Comparison of ENCODE assay signal across 12 cellular contexts in the genomic region with DNA sequence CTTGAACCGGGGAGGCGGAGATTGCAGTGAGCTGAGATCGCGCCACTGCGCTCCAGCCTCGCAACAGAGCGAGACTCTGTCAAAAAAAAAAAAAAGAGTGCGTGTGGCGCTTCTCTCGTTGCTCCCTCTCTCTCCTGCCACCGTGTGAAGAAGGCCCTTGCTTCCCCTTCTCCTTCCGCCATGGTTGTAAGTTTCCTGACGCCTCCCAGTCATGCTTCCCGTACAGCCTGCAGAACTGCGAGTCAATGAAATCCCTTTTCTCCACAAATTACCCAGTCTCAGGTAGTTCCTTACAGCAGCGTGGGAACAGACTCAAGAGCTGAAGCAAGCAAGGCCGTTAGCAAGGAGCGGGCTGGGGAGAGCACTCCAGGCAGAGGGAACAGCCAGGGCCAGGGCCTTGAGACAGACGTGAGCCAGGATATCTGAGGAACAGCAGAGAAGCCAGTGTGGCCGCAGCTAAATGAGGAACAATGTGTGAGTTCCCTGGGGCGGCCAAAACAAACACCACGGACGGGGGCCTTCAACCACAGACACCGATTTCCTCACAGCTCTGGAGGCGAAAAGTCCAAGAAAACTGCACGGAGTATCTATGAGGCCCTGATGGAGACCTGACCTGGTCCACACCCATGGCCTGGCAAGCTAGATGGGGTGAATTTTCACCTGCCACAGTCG. TPM values are rescaled to one million over a fixed set of nuclear protein-coding genes. Genes with fewer than 3 reads are reported as not detected.
DNase-seq lines count a peak whose midpoint lies in the region; ATAC-seq and TF ChIP-seq lines count a peak whose summit lies in the region.
"Had no signal": no experiment of that assay in that cellular context is flagged by ENCODE, and none has a peak within 500 bp of the region (broad histone marks: within the 10 kb centered on the region; RNA-seq: fewer than 3 reads in every experiment).

No MANE protein-coding gene starts in this region.

- peaks cover 0 to 7% of the 10 kb centered on the region in 2 experiments for H3K27me3 ChIP-seq in mesenchymal stem cell (ENCODE audit: control insufficient read depth in 1 of 2, insufficient read depth in 1 of 2, low read length in 2 of 2)

- no peak overlapping the region for H3K14ac ChIP-seq in mesenchymal stem cell (ENCODE audit: low read length in 2 of 2)

- H3K18ac ChIP-seq in mesenchymal stem cell (ENCODE audit: low read depth in 1 of 2, low read length in 2 of 2), result peak overlapping the region in 1 of 2 experiments; percentile 11

- H3K9ac ChIP-seq in mesenchymal stem cell (ENCODE audit: low read length), result no peak overlapping the region

- H3K4me1 ChIP-seq in mesenchymal stem cell (ENCODE audit: control insufficient read depth, insufficient read depth, low read depth, low read length), result peaks cover 22% of the 10 kb centered on the region

- H4K8ac ChIP-seq in mesenchymal stem cell (ENCODE audit: low read length), result no peak overlapping the region

- ATAC-seq in GM18907 (IDR thresholded peaks at IDR 0.05; ENCODE audit: unreplicated experiment) (no peak), HG02588 (IDR thresholded peaks at IDR 0.05; ENCODE audit: unreplicated experiment) (no peak)

- no peaks in the 10 kb centered on the region for H3K36me3 ChIP-seq in mesenchymal stem cell (ENCODE audit: control insufficient read depth in 1 of 2, insufficient read depth in 2 of 2, low read depth in 1 of 2, low read length in 2 of 2)

- H3K4me3 ChIP-seq in fibroblast of pulmonary artery (replicated peaks; ENCODE audit: low read depth, low read length), result no peak overlapping the region
- no peak overlapping the region for H3K4me3 ChIP-seq in mesenchymal stem cell (ENCODE audit: insufficient read depth in 1 of 2, low read depth in 1 of 2, low read length in 2 of 2)
- H3K4me3 ChIP-seq: skin epidermis had no signal

- peak overlapping the region; percentile 8 to 9 for H2BK12ac ChIP-seq in mesenchymal stem cell (ENCODE audit: low read length in 2 of 2)

- H4K91ac ChIP-seq in mesenchymal stem cell (ENCODE audit: low read length), result peak overlapping the region; percentile 57

- no peak for TF ChIP-seq CTCF in fibroblast of pulmonary artery (IDR thresholded peaks at IDR 0.05; ENCODE audit: low read length, missing control alignments)

- peak; percentile 31 for DNase-seq in SIG-M5 (lab: John Stamatoyannopoulos, UW)
- peak; percentile 70 for DNase-seq in fibroblast of pulmonary artery (ENCODE audit: low read depth)
- DNase-seq in mesenchymal stem cell, result no peak
- no peak for DNase-seq in activated effector memory CD4-positive, alpha-beta T cell treated with Interleukin-2 at 50 U/mL for 16 hours
- DNase-seq in inferior parietal cortex (ENCODE audit: extremely low spot score), result no peak
- DNase-seq: activated CD4-positive, alpha-beta T cell treated with anti-CD3 and anti-CD28 coated beads, Interleukin-2, amount 50 U/mL, for 4 hours; DMS 273 treated with DMSO at 0.1 percent for 48 hours; NCI-H69; SW 1271 had no signal

- H3K9me3 ChIP-seq in mesenchymal stem cell (ENCODE audit: control insufficient read depth, low read length), result peaks cover 3% of the 10 kb centered on the region

- WGBS in mesenchymal stem cell, result 95% methylated on average over 27 of the region's 27 CpGs

- no peak overlapping the region for H3K4me2 ChIP-seq in mesenchymal stem cell (ENCODE audit: low read length, poor library complexity, severe bottlenecking)

- no peak overlapping the region for H2AK5ac ChIP-seq in mesenchymal stem cell (ENCODE audit: low read length, severe bottlenecking)

- H2BK5ac ChIP-seq in mesenchymal stem cell (ENCODE audit: low read depth, low read length, poor library complexity, severe bottlenecking), result no peak overlapping the region

- no peak overlapping the region for H2AFZ ChIP-seq in mesenchymal stem cell (ENCODE audit: low read depth, low read length)

- H3K4ac ChIP-seq in mesenchymal stem cell (ENCODE audit: low read depth in 1 of 2, low read length in 2 of 2), result no peak overlapping the region

- H2BK120ac ChIP-seq in mesenchymal stem cell (ENCODE audit: low read depth, low read length), result no peak overlapping the region

- H3K79me1 ChIP-seq in mesenchymal stem cell (replicated peaks; ENCODE audit: low read length, poor library complexity, severe bottlenecking), result no peaks in the 10 kb centered on the region

- H3K23ac ChIP-seq in mesenchymal stem cell (ENCODE audit: low read length in 2 of 2), result no peak overlapping the region

- H2BK15ac ChIP-seq in mesenchymal stem cell (ENCODE audit: low read depth, poor library complexity, severe bottlenecking), result no peak overlapping the region

- H3K27ac ChIP-seq in mesenchymal stem cell (ENCODE audit: low read length, poor library complexity, severe bottlenecking), result no peak overlapping the region

RNA-seq across cellular contexts. Expression of a gene that starts 54.2 kb away (rescaled TPM):
- polyA plus RNA-seq in mesenchymal stem cell (2013, experiment 1 of 2), result 85.3 TPM
- 83.5 TPM for polyA plus RNA-seq in mesenchymal stem cell (2013, experiment 2 of 2)

Comparison
In these comparisons a context has a peak if more than half of its experiments do, and no peak if none do; other contexts are left out.
1. DNase-seq: peak in SIG-M5 (single experiment) and fibroblast of pulmonary artery (single experiment); none in mesenchymal stem cell (single experiment), activated effector memory CD4-positive, alpha-beta T cell treated with Interleukin-2 at 50 U/mL for 16 hours (single experiment) and inferior parietal cortex (single experiment).